35 cellular contexts compared by ENCODE assay signal in genomic region chr18:30578707-30579106, GRCh38.
"Had no signal": no experiment of that assay in that cellular context is flagged by ENCODE, and none has a peak within 500 bp of the region (broad histone marks: within the 10 kb centered on the region; RNA-seq: fewer than 3 reads in every experiment).

No MANE protein-coding gene starts in this region.

- DNase-seq: activated CD4-positive, alpha-beta memory T cell treated with anti-CD3 and anti-CD28 coated beads, Interleukin-2, amount 10 ng/mL, durations not matched to agents 7 days and 5 days; activated CD4-positive, alpha-beta T cell treated with anti-CD3 and anti-CD28 coated beads for 1 hour; activated CD4-positive, alpha-beta T cell treated with anti-CD3 and anti-CD28 coated beads for 4 hours; activated CD4-positive, alpha-beta T cell treated with anti-CD3 and anti-CD28 coated beads, Interleukin-2, amount 10 ng/mL, durations not matched to agents 7 days and 5 days; activated CD4-positive, alpha-beta T cell treated with anti-CD3 and anti-CD28 coated beads, Interleukin-2, amount 50 U/mL, for 4 hours; activated CD8-positive, alpha-beta memory T cell treated with anti-CD3 and anti-CD28 coated beads for 24 hours; activated effector memory CD4-positive, alpha-beta T cell treated with Interleukin-2 at 50 U/mL for 16 hours; activated gamma-delta T cell treated with Interleukin-2 at 50 U/mL for 16 hours; activated naive CD4-positive, alpha-beta T cell treated with Interleukin-2 at 50 U/mL for 16 hours; activated naive CD8-positive, alpha-beta T cell treated with anti-CD3 and anti-CD28 coated beads for 36 hours; activated naive CD8-positive, alpha-beta T cell treated with anti-CD3 and anti-CD28 coated beads, Interleukin-2, amount 50 U/mL, for 24 hours; activated T-cell treated with anti-CD3 and anti-CD28 coated beads, Interleukin-2, amount 50 U/mL, for 4 hours; adrenal gland; amygdala; aorta; body of pancreas; caudate nucleus; cortex of kidney; dermis blood vessel endothelial cell; effector CD4-positive, alpha-beta T cell; effector memory CD8-positive, alpha-beta T cell; erythroblast; foreskin keratinocyte; gastrocnemius medialis; glutamatergic neuron; heart left ventricle; T-helper 1 cell; T-helper 17 cell; T1000; WERI-Rb-1 had no signal

- ATAC-seq: activated naive CD8-positive, alpha-beta T cell treated with anti-CD3 and anti-CD28 coated beads, Interleukin-2, amount 50 U/mL, for 24 hours; activated T-cell treated with anti-CD3 and anti-CD28 coated beads, Interleukin-2, amount 50 U/mL, for 4 hours; activated T-helper 17 cell treated with anti-CD3 and anti-CD28 coated beads, Interleukin-2, amount 50 U/mL, for 72 hours; body of pancreas; effector memory CD8-positive, alpha-beta T cell; foreskin keratinocyte; gastrocnemius medialis; heart left ventricle; T-helper 17 cell had no signal

- H3K4me1 ChIP-seq: adrenal gland, body of pancreas, esophagus muscularis mucosa, gastrocnemius medialis, heart left ventricle had no signal

- H3K4me1 Mint-ChIP-seq: activated CD4-positive, alpha-beta memory T cell treated with anti-CD3 and anti-CD28 coated beads, Interleukin-2, amount 10 ng/mL, durations not matched to agents 7 days and 5 days; activated CD4-positive, alpha-beta T cell treated with anti-CD3 and anti-CD28 coated beads, Interleukin-2, amount 10 ng/mL, durations not matched to agents 7 days and 5 days; activated naive CD4-positive, alpha-beta T cell treated with anti-CD3 and anti-CD28 coated beads, Interleukin-2, amount 50 U/mL, for 24 hours; activated naive CD8-positive, alpha-beta T cell treated with anti-CD3 and anti-CD28 coated beads for 36 hours; activated naive CD8-positive, alpha-beta T cell treated with anti-CD3 and anti-CD28 coated beads, Interleukin-2, amount 50 U/mL, for 24 hours; activated T-helper 17 cell treated with anti-CD3 and anti-CD28 coated beads, Interleukin-2, amount 50 U/mL, for 72 hours; T-helper 17 cell had no signal

- H3K27ac ChIP-seq: adrenal gland, body of pancreas, esophagus muscularis mucosa, foreskin keratinocyte, gastrocnemius medialis, heart left ventricle, WERI-Rb-1 had no signal

- H3K27me3 Mint-ChIP-seq: activated CD4-positive, alpha-beta memory T cell treated with anti-CD3 and anti-CD28 coated beads, Interleukin-2, amount 10 ng/mL, durations not matched to agents 7 days and 5 days; activated CD4-positive, alpha-beta T cell treated with anti-CD3 and anti-CD28 coated beads, Interleukin-2, amount 10 ng/mL, durations not matched to agents 7 days and 5 days; activated naive CD4-positive, alpha-beta T cell treated with anti-CD3 and anti-CD28 coated beads, Interleukin-2, amount 50 U/mL, for 24 hours; activated naive CD8-positive, alpha-beta T cell treated with anti-CD3 and anti-CD28 coated beads for 36 hours; activated naive CD8-positive, alpha-beta T cell treated with anti-CD3 and anti-CD28 coated beads, Interleukin-2, amount 50 U/mL, for 24 hours; activated T-helper 17 cell treated with anti-CD3 and anti-CD28 coated beads, Interleukin-2, amount 50 U/mL, for 72 hours; effector memory CD8-positive, alpha-beta T cell; T-helper 17 cell had no signal

- H3K4me3 Mint-ChIP-seq: activated CD4-positive, alpha-beta memory T cell treated with anti-CD3 and anti-CD28 coated beads, Interleukin-2, amount 10 ng/mL, durations not matched to agents 7 days and 5 days; activated CD4-positive, alpha-beta T cell treated with anti-CD3 and anti-CD28 coated beads, Interleukin-2, amount 10 ng/mL, durations not matched to agents 7 days and 5 days; activated naive CD4-positive, alpha-beta T cell treated with anti-CD3 and anti-CD28 coated beads, Interleukin-2, amount 50 U/mL, for 24 hours; activated naive CD8-positive, alpha-beta T cell treated with anti-CD3 and anti-CD28 coated beads for 36 hours; activated naive CD8-positive, alpha-beta T cell treated with anti-CD3 and anti-CD28 coated beads, Interleukin-2, amount 50 U/mL, for 24 hours; activated T-cell treated with anti-CD3 and anti-CD28 coated beads, Interleukin-2, amount 50 U/mL, for 4 hours; activated T-helper 17 cell treated with anti-CD3 and anti-CD28 coated beads, Interleukin-2, amount 50 U/mL, for 72 hours; effector memory CD8-positive, alpha-beta T cell; T-helper 17 cell; T-helper 2 cell treated with Interferon-gamma antibody and Interleukin-4, amounts not matched to agents 5 μg/mL and 100 μg/mL, for 36 hours had no signal

- H3K36me3 Mint-ChIP-seq: activated naive CD4-positive, alpha-beta T cell treated with anti-CD3 and anti-CD28 coated beads, Interleukin-2, amount 50 U/mL, for 24 hours; activated naive CD8-positive, alpha-beta T cell treated with anti-CD3 and anti-CD28 coated beads for 36 hours had no signal

- H3K27ac Mint-ChIP-seq: activated CD4-positive, alpha-beta memory T cell treated with anti-CD3 and anti-CD28 coated beads, Interleukin-2, amount 10 ng/mL, durations not matched to agents 7 days and 5 days; activated CD4-positive, alpha-beta T cell treated with anti-CD3 and anti-CD28 coated beads, Interleukin-2, amount 10 ng/mL, durations not matched to agents 7 days and 5 days; activated naive CD4-positive, alpha-beta T cell treated with anti-CD3 and anti-CD28 coated beads, Interleukin-2, amount 50 U/mL, for 24 hours; activated naive CD8-positive, alpha-beta T cell treated with anti-CD3 and anti-CD28 coated beads for 36 hours; activated naive CD8-positive, alpha-beta T cell treated with anti-CD3 and anti-CD28 coated beads, Interleukin-2, amount 50 U/mL, for 24 hours; activated T-helper 17 cell treated with anti-CD3 and anti-CD28 coated beads, Interleukin-2, amount 50 U/mL, for 72 hours; effector memory CD8-positive, alpha-beta T cell; T-helper 17 cell; T-helper 2 cell treated with Interferon-gamma antibody and Interleukin-4, amounts not matched to agents 5 μg/mL and 100 μg/mL, for 36 hours had no signal

- H3K9me3 ChIP-seq: adrenal gland, body of pancreas, esophagus muscularis mucosa, gastrocnemius medialis, heart left ventricle had no signal

- H3K4me3 ChIP-seq: adrenal gland, body of pancreas, esophagus muscularis mucosa, gastrocnemius medialis, heart left ventricle had no signal

- H3K9me3 Mint-ChIP-seq: activated CD4-positive, alpha-beta T cell treated with anti-CD3 and anti-CD28 coated beads, Interleukin-2, amount 10 ng/mL, durations not matched to agents 7 days and 5 days had no signal

- H3K36me3 ChIP-seq: adrenal gland, esophagus muscularis mucosa, gastrocnemius medialis, heart left ventricle, WERI-Rb-1 had no signal

- H3K27me3 ChIP-seq: adrenal gland, body of pancreas, esophagus muscularis mucosa, foreskin keratinocyte, gastrocnemius medialis, heart left ventricle had no signal

- FAIRE-seq: colon had no signal
